Comparison of ENCODE assay signal across 8 cellular contexts in the genomic region with DNA sequence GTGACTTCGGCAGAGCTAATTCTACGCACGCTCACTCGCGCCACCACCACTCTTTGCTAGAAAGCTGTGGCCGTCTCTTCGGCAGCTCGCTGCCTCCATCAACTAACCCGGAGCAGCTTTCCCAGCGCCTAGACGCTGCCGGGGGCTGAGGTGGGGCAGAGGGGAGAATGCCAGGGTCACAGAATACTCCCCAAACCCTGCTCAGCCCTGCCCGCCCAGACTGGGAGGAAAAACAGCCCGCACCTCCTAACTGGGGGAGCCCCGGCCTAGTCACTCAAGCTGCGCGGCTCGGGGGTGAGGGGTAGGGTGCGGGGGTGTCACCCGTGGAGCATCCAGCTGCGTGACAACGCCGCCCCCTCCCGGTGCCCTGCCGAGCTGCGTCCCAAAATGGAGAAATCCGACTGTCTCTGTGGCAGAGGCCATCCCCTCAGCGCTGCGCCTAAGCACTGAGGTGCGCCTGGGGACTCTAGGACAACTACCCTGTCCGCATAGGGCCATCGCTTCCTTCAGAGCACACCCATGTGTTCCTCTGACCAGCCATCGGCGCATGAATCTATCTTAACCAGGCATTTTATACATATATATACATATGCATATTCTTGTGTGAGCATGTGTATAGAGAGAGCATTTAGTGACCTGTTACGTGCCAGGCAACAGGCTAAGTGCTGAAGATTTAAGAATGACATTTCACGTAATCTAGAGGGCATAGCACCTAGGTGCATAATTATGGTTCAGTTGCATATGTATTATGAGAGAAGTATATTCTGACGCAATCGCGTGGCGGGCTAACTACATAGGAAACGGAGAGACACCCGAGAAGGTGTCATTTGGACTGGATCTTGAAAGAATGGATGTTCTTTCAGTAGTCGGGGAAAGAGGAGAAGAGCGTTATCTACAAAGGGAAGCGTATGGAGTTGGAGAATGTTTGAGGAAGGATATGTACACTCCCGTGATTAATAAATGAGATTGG. TPM values are rescaled to one million over a fixed set of nuclear protein-coding genes. Genes with fewer than 3 reads are reported as not detected.
A peak's percentile ranks its signal among the peaks of the same experiment; 100 is the strongest.
DNase-seq lines count a peak whose midpoint lies in the region; ATAC-seq, FAIRE-seq and TF ChIP-seq lines count a peak whose summit lies in the region.

No MANE protein-coding gene starts in this region.

- peak; percentile 86 for TF ChIP-seq CTCF in GM12872 (IDR thresholded peaks at IDR 0.05; ENCODE audit: insufficient read depth, low read depth, low read length)
- TF ChIP-seq CTCF in bronchial epithelial cell (IDR thresholded peaks at IDR 0.05; ENCODE audit: insufficient read depth, low read length, severe bottlenecking), result peak; percentile 83

- peak; percentile 39 for ATAC-seq in HG02610 (IDR thresholded peaks at IDR 0.05; ENCODE audit: unreplicated experiment)

- H3K4me3 ChIP-seq in bronchial epithelial cell (ENCODE audit: low read depth, low read length), result peak overlapping the region; percentile 89

- no peaks in the 10 kb centered on the region for H3K27me3 ChIP-seq in bronchial epithelial cell (ENCODE audit: control insufficient read depth, insufficient read depth, low read length)

- no peaks in the 10 kb centered on the region for H3K36me3 ChIP-seq in bronchial epithelial cell (ENCODE audit: control insufficient read depth, insufficient read depth, low read length)

- DNase-seq in NCI-H1436 (lab: John Stamatoyannopoulos, UW), result peak; percentile 68
- DNase-seq in activated CD4-positive, CD25-positive, alpha-beta regulatory T cell (lab: John Stamatoyannopoulos, UW), result peak; percentile 54 to 72 (median 70)
- no peak for DNase-seq in bronchial epithelial cell (ENCODE audit: low read depth)
- peak; percentile 87 for DNase-seq in islet precursor cell
- peak; percentile 70 to 81 (median 78) for DNase-seq in stimulated activated CD4-positive, alpha-beta T cell treated with anti-CD3 and anti-CD28 coated beads, Interleukin-12 subunit alpha, Interleukin-12 subunit beta, amount 100 ng/mL, for 48 hours (ENCODE audit: low read depth in 2 of 3, low spot score in 1 of 3)
- DNase-seq in HTR-8/SVneo (ENCODE audit: insufficient read length, low spot score), result no peak

- FAIRE-seq in bronchial epithelial cell (lab: Jason Lieb, UNC) (no peak), HTR-8/SVneo (lab: Jason Lieb, UNC) (no peak)

RNA-seq across cellular contexts. Expression of gene TENT5A, which starts 1.5 kb away (rescaled TPM):
- 9.2 and 15.0 TPM in 2 replicates for total RNA-seq in bronchial epithelial cell

Comparison
In these comparisons a context has a peak if more than half of its experiments do, and no peak if none do; other contexts are left out.
1. DNase-seq: peak in NCI-H1436 (single experiment), activated CD4-positive, CD25-positive, alpha-beta regulatory T cell (4 of 4), islet precursor cell (single experiment) and stimulated activated CD4-positive, alpha-beta T cell treated with anti-CD3 and anti-CD28 coated beads, Interleukin-12 subunit alpha, Interleukin-12 subunit beta, amount 100 ng/mL, for 48 hours (3 of 3); none in bronchial epithelial cell (single experiment) and HTR-8/SVneo (single experiment).